ENCODE assay signal across 29 cellular contexts in genomic region chr10:57094083-57094482, GRCh38.
"Had no signal": no experiment of that assay in that cellular context is flagged by ENCODE, and none has a peak within 500 bp of the region (broad histone marks: within the 10 kb centered on the region; RNA-seq: fewer than 3 reads in every experiment).

No MANE protein-coding gene starts in this region.

- H3K27ac ChIP-seq: neutrophil, ovary, parathyroid adenoma, psoas muscle, skin epidermis, spleen, suprapubic skin, testis, tibial artery, transverse colon, uterus had no signal

- ATAC-seq: naive thymus-derived CD8-positive, alpha-beta T cell; natural killer cell treated with Interleukin-12 subunit alpha and Interleukin-12 subunit beta and Interleukin-15 and Interleukin-18, amount 100 ng/mL, for 72 hours; psoas muscle; right cardiac atrium; sciatic nerve; stimulated activated memory B cell treated with anti-CD40 and anti-IgM and Interleukin-4, amounts not matched to agents 10 μg/mL and 1 μg/mL and 100 μg/mL, for 72 hours; stimulated activated naive CD8-positive, alpha-beta T cell treated with anti-CD3 and anti-CD28 coated beads, Interleukin-15, amount 100 ng/mL, for 72 hours; stimulated activated naive CD8-positive, alpha-beta T cell treated with anti-CD3 and anti-CD28 coated beads, Interleukin-15, Interleukin-2, amounts not matched to agents 100 U/mL and 50 U/mL, for 24 hours had no signal

- H3K27me3 ChIP-seq: neutrophil, ovary, spleen, suprapubic skin, testis, tibial artery, transverse colon, uterus had no signal

- H3K4me1 ChIP-seq: parathyroid adenoma, psoas muscle, spleen, suprapubic skin, testis, tibial artery, transverse colon, uterus had no signal

- H3K4me3 ChIP-seq: ovary, psoas muscle, skin epidermis, smooth muscle cell, spleen, suprapubic skin, testis, tibial artery, transverse colon, uterus had no signal

- H3K36me3 ChIP-seq: neutrophil, ovary, spleen, suprapubic skin, tibial artery, transverse colon, uterus had no signal

- H3K9me3 ChIP-seq: neutrophil, ovary, psoas muscle, testis, tibial artery, transverse colon, uterus had no signal

- DNase-seq: naive B cell; naive thymus-derived CD8-positive, alpha-beta T cell; nephron progenitor cell; nucleus accumbens; ovary; psoas muscle; right cardiac atrium; spleen; stimulated activated CD4-positive, alpha-beta T cell treated with anti-CD3 and anti-CD28 coated beads, Interleukin-12 subunit alpha, Interleukin-12 subunit beta, amount 100 ng/mL, for 4 hours; stimulated activated CD4-positive, alpha-beta T cell treated with anti-CD3 and anti-CD28 coated beads, Interleukin-1b, Interleukin-23, amount 100 ng/mL, for 48 hours; stimulated activated CD4-positive, alpha-beta T cell treated with anti-CD3 and anti-CD28 coated beads, Interleukin-4, amount 100 ng/mL, for 1 hour; stimulated activated CD4-positive, alpha-beta T cell treated with anti-CD3 and anti-CD28 coated beads, Interleukin-4, amount 100 ng/mL, for 4 hours; stimulated activated CD8-positive, alpha-beta memory T cell treated with anti-CD3 and anti-CD28 coated beads, Interleukin-4, amount 100 ng/mL, for 48 hours; stimulated activated naive CD4-positive, alpha-beta T cell; stimulated activated naive CD8-positive, alpha-beta T cell treated with anti-CD3 and anti-CD28 coated beads, Interleukin-15, amount 100 ng/mL, for 72 hours; stimulated activated naive CD8-positive, alpha-beta T cell treated with anti-CD3 and anti-CD28 coated beads, Interleukin-15, Interleukin-2, amounts not matched to agents 100 U/mL and 50 U/mL, for 24 hours; substantia nigra; testis; tibial artery; transverse colon; uterus had no signal
